15 cellular contexts compared by ENCODE assay signal in the genomic region with DNA sequence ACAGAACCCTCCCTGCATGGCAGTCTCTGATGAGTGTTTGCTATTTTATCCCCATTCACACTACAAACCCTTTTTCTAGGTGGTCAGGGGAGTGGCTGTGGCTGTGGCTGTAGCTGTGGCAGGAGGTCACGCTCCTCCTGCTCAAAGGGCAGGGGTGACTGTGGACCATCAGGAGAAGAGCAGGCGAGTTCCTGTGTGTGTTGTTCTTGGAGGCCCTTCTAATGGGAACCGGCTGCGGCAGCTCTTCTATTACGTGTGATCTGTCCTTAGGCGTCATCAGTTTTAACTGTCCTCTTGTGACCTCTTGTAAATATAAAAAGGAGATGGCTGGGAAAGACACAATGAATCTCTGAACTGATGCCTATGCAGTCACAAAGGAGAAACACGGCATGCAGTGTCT.
DNase-seq lines count a peak whose midpoint lies in the region; ATAC-seq, FAIRE-seq and TF ChIP-seq lines count a peak whose summit lies in the region.
"Had no signal": no experiment of that assay in that cellular context is flagged by ENCODE, and none has a peak within 500 bp of the region (broad histone marks: within the 10 kb centered on the region; RNA-seq: fewer than 3 reads in every experiment).

No MANE protein-coding gene starts in this region.

- no peak overlapping the region for H3K9ac ChIP-seq in K562 (ENCODE audit: insufficient read depth in 1 of 2, low read depth in 2 of 2, low read length in 2 of 2)

- no TSS peak for BruUV-seq in K562 (replicated peaks; lab: Mats Ljungman, UMichigan)

- TF ChIP-seq RAD21 in K562 (CRISPR knock-in tag; conservative IDR thresholded peaks at IDR 0.05 in 1 of 2, IDR thresholded peaks at IDR 0.05 in 1 of 2) = no peak

- peaks cover 0 to 4% of the 10 kb centered on the region in 2 experiments; a peak in 1 of 5 replicates for H3K4me1 ChIP-seq in K562 (replicated peaks in 1 of 2; ENCODE audit: control insufficient read depth in 2 of 2, insufficient read depth in 2 of 2, low read length in 2 of 2)
- H3K4me1 ChIP-seq in right cardiac atrium (ENCODE audit: control insufficient read depth, insufficient read depth, low read length) = peaks cover 10% of the 10 kb centered on the region

- intact Hi-C loops in K562 (cut with micrococcal nuclease) (no loop called here), right cardiac atrium (cut with DNase I) (no loop called here)

- no peak for TF ChIP-seq EP300 in K562 (IDR thresholded peaks at IDR 0.05; ENCODE audit: low read length)

- FAIRE-seq in K562 (lab: Jason Lieb, UNC) = no peak
- FAIRE-seq: G401.6, keratinocyte had no signal

- TF ChIP-seq CTCF in K562 (IDR thresholded peaks at IDR 0.05 in 2 of 3, conservative IDR thresholded peaks at IDR 0.05 in 1 of 3; ENCODE audit: insufficient read depth in 2 of 3, low read depth in 1 of 3, low read length in 3 of 3) = no peak

- no peak overlapping the region for H2AFZ ChIP-seq in K562 (ENCODE audit: low read depth, low read length)

- no peak for ATAC-seq in K562
- ATAC-seq in right cardiac atrium = peak; percentile 85 to 91
- ATAC-seq in HG02981 (IDR thresholded peaks at IDR 0.05; ENCODE audit: unreplicated experiment) = no peak
- ATAC-seq: Panc1 had no signal

- H3K27me3 ChIP-seq in K562 (ENCODE audit: control insufficient read depth in 2 of 2, insufficient read depth in 2 of 2, low read length in 2 of 2) (no peaks in the 10 kb centered on the region; a peak in 2 of 5 replicates), right cardiac atrium (ENCODE audit: control insufficient read depth, insufficient read depth) (no peaks in the 10 kb centered on the region)
- H3K27me3 ChIP-seq: spleen had no signal

- no peak overlapping the region for H3K4me2 ChIP-seq in K562 (ENCODE audit: insufficient read depth, low read length)

- H3K27ac ChIP-seq in K562 (ENCODE audit: extremely low read depth, low read depth, low read length) (no peak overlapping the region), right cardiac atrium (ENCODE audit: low read length) (no peak overlapping the region)
- H3K27ac ChIP-seq: spleen had no signal

- H3K9me3 ChIP-seq in K562 (replicated peaks; ENCODE audit: control insufficient read depth, insufficient read depth, low read depth, low read length) (no peaks in the 10 kb centered on the region; the same call in 1 of the 2 replicates), right cardiac atrium (ENCODE audit: control insufficient read depth, low read length) (peaks cover 5% of the 10 kb centered on the region)
- H3K9me3 ChIP-seq: spleen had no signal

- no peaks in the 10 kb centered on the region for H3K79me2 ChIP-seq in K562 (ENCODE audit: control insufficient read depth, insufficient read depth, low read length)

- POLR2A ChIA-PET in K562 (lab: Yijun Ruan, JAX) = no interaction called here

- CTCF ChIA-PET in K562 (lab: Yijun Ruan, JAX; ENCODE audit: low intra/inter-chr PET ratio) = no interaction called here

- DNase-seq in GM04503 (ENCODE audit: low read depth) (peak; percentile 85), K562 (ENCODE audit: extremely low read depth in 1 of 4, low spot score in 3 of 4) (peak in 1 of 4 experiments; percentile 3), right cardiac atrium (peak; percentile 53 to 74 (median 68)), skeletal muscle cell (ENCODE audit: low read depth) (peak; percentile 89), HPDE6-E6E7 (ENCODE audit: extremely low spot score) (no peak), COLO668 (lab: John Stamatoyannopoulos, UW; ENCODE audit: unreplicated experiment) (no peak)
- DNase-seq in activated T-cell treated with anti-CD3 and anti-CD28 coated beads, Interleukin-2, amount 50 U/mL, for 48 hours = no peak
- DNase-seq: activated CD4-positive, alpha-beta T cell treated with anti-CD3 and anti-CD28 coated beads for 4 hours; activated gamma-delta T cell treated with Interleukin-2 at 50 U/mL for 16 hours; NCI-H2029; spleen had no signal

- WGBS in K562 (ENCODE audit: insufficient coverage, low coverage, missing lambda C conversion rate) = 10% methylated on average over 7 of the region's 7 CpGs
- WGBS in right cardiac atrium = 36% methylated on average over 7 of the region's 7 CpGs

- H3K36me3 ChIP-seq in K562 (ENCODE audit: control insufficient read depth, insufficient read depth, low read length) = no peaks in the 10 kb centered on the region

- no peaks in the 10 kb centered on the region for H3K9me1 ChIP-seq in K562 (ENCODE audit: control insufficient read depth, insufficient read depth, low read length)

- H4K20me1 ChIP-seq in K562 (replicated peaks; ENCODE audit: control insufficient read depth, insufficient read depth, low read length) = no peaks in the 10 kb centered on the region

- TF ChIP-seq POLR2A in K562 (conservative IDR thresholded peaks at IDR 0.05) = no peak

- no peak overlapping the region for H3K4me3 ChIP-seq in K562
- H3K4me3 ChIP-seq in right cardiac atrium (ENCODE audit: low read length) = no peak overlapping the region
- H3K4me3 ChIP-seq in skeletal muscle cell (ENCODE audit: low read depth, low read length) = no peak overlapping the region
- H3K4me3 ChIP-seq: spleen had no signal

- in situ Hi-C loops in K562 (cut with MboI) = no loop called here

TF ChIP-seq in K562, 482 proteins besides CTCF, POLR2A, EP300 and RAD21:
- TF ChIP-seq, protein P1, sequence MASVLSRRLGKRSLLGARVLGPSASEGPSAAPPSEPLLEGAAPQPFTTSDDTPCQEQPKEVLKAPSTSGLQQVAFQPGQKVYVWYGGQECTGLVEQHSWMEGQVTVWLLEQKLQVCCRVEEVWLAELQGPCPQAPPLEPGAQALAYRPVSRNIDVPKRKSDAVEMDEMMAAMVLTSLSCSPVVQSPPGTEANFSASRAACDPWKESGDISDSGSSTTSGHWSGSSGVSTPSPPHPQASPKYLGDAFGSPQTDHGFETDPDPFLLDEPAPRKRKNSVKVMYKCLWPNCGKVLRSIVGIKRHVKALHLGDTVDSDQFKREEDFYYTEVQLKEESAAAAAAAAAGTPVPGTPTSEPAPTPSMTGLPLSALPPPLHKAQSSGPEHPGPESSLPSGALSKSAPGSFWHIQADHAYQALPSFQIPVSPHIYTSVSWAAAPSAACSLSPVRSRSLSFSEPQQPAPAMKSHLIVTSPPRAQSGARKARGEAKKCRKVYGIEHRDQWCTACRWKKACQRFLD (CRISPR knock-in tag; IDR thresholded peaks at IDR 0.05) = no peak
- TF ChIP-seq, protein P2, sequence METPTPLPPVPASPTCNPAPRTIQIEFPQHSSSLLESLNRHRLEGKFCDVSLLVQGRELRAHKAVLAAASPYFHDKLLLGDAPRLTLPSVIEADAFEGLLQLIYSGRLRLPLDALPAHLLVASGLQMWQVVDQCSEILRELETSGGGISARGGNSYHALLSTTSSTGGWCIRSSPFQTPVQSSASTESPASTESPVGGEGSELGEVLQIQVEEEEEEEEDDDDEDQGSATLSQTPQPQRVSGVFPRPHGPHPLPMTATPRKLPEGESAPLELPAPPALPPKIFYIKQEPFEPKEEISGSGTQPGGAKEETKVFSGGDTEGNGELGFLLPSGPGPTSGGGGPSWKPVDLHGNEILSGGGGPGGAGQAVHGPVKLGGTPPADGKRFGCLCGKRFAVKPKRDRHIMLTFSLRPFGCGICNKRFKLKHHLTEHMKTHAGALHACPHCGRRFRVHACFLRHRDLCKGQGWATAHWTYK (CRISPR knock-in tag; IDR thresholded peaks at IDR 0.05) = 0 out of 2 replicates have a peak, but pooled peaks have one; percentile 74
- TF ChIP-seq NR2C2 (CRISPR knock-in tag; IDR thresholded peaks at IDR 0.05) (no peak), NR2C2 (tag; IDR thresholded peaks at IDR 0.05) (peak; percentile 55; the same call in 1 of the 2 replicates), ZBTB1 (CRISPR knock-in tag; IDR thresholded peaks at IDR 0.05; ENCODE audit: borderline replicate concordance, low read depth) (peak; percentile 89; the same call in 1 of the 2 replicates)

Comparison
In these comparisons a context has a peak if more than half of its experiments do, and no peak if none do; other contexts are left out.
1. DNase-seq: peak in GM04503 (single experiment), right cardiac atrium (3 of 3) and skeletal muscle cell (single experiment); none in HPDE6-E6E7 (single experiment), COLO668 (single experiment) and activated T-cell treated with anti-CD3 and anti-CD28 coated beads, Interleukin-2, amount 50 U/mL, for 48 hours (0 of 2).
2. ATAC-seq: peak in right cardiac atrium (2 of 2); none in K562 (single experiment) and HG02981 (single experiment).